ENCODE assay signal across 16 cellular contexts in genomic region chr2:105853354-105854088, GRCh38.
A peak's percentile ranks its signal among the peaks of the same experiment; 100 is the strongest.
DNase-seq lines count a peak whose midpoint lies in the region; ATAC-seq and TF ChIP-seq lines count a peak whose summit lies in the region.
"Had no signal": no experiment of that assay in that cellular context is flagged by ENCODE, and none has a peak within 500 bp of the region (broad histone marks: within the 10 kb centered on the region; RNA-seq: fewer than 3 reads in every experiment).

No MANE protein-coding gene starts in this region.

- H3K9me3 ChIP-seq in PC-9 (ENCODE audit: insufficient read depth, low read depth) = no peaks in the 10 kb centered on the region
- H3K9me3 ChIP-seq: HAP-1 had no signal

- H4K20me1 ChIP-seq in PC-9 (ENCODE audit: insufficient read depth) = no peaks in the 10 kb centered on the region

- peaks cover 19% of the 10 kb centered on the region for H3K36me3 Mint-ChIP-seq in progenitor cell of endocrine pancreas (ENCODE audit: insufficient read depth)
- H3K36me3 Mint-ChIP-seq in natural killer cell treated with Interleukin-12 subunit alpha and Interleukin-12 subunit beta and Interleukin-15 and Interleukin-18, amount 100 ng/mL, for 72 hours = peaks cover 13% of the 10 kb centered on the region

- peak overlapping the region; percentile 75 for H3K4me2 ChIP-seq in PC-9
- H3K4me2 ChIP-seq: KMS-11 had no signal

- peaks cover 7% of the 10 kb centered on the region; the same call in 1 of the 2 replicates for H3K79me2 ChIP-seq in PC-9 (ENCODE audit: low read depth)

- H3K27ac ChIP-seq in PC-9 = peak overlapping the region; percentile 73
- H3K27ac ChIP-seq: 22Rv1, KMS-11 had no signal

- no peaks in the 10 kb centered on the region for H3K36me3 ChIP-seq in PC-9 (ENCODE audit: low read depth)
- H3K36me3 ChIP-seq: HAP-1 had no signal

- H3K9me2 ChIP-seq in PC-9 (ENCODE audit: insufficient read depth) = no peaks in the 10 kb centered on the region

- no peak overlapping the region for H3K4me3 Mint-ChIP-seq in progenitor cell of endocrine pancreas (ENCODE audit: low read depth)
- H3K4me3 Mint-ChIP-seq in natural killer cell treated with Interleukin-12 subunit alpha and Interleukin-12 subunit beta and Interleukin-15 and Interleukin-18, amount 100 ng/mL, for 72 hours = no peak overlapping the region

- peak overlapping the region; percentile 33; the same call in 1 of the 2 replicates for H3K4me3 ChIP-seq in PC-9
- H3K4me3 ChIP-seq in epithelial cell of esophagus (ENCODE audit: low read length) = no peak overlapping the region
- H3K4me3 ChIP-seq: HAP-1 had no signal

- H3F3A ChIP-seq in PC-9 (ENCODE audit: insufficient read depth, low read depth) = peaks cover 27% of the 10 kb centered on the region

- peaks cover 50% of the 10 kb centered on the region for H3K4me1 ChIP-seq in PC-9 (replicated peaks; ENCODE audit: insufficient read depth)
- H3K4me1 ChIP-seq: HAP-1 had no signal

- ATAC-seq in natural killer cell treated with Interleukin-12 subunit alpha and Interleukin-12 subunit beta and Interleukin-15 and Interleukin-18, amount 100 ng/mL, for 72 hours = no peak
- no peak for ATAC-seq in HG02852 (IDR thresholded peaks at IDR 0.05; ENCODE audit: unreplicated experiment)
- ATAC-seq: right cardiac atrium had no signal

- POLR2A ChIA-PET in PC-9 (lab: Charles Lee; ENCODE audit: unreplicated experiment) = no interaction called here

- no peak for TF ChIP-seq CTCF in PC-9 (conservative IDR thresholded peaks at IDR 0.05)
- TF ChIP-seq CTCF in epithelial cell of esophagus (IDR thresholded peaks at IDR 0.05; ENCODE audit: insufficient read depth, low read depth, low read length, missing control alignments) = no peak
- TF ChIP-seq CTCF in progenitor cell of endocrine pancreas (IDR thresholded peaks at IDR 0.05; ENCODE audit: unreplicated experiment) = no peak

- CTCF ChIA-PET in PC-9 (lab: Charles Lee) = no interaction called here

- H3K27me3 Mint-ChIP-seq in progenitor cell of endocrine pancreas = no peaks in the 10 kb centered on the region
- no peaks in the 10 kb centered on the region for H3K27me3 Mint-ChIP-seq in natural killer cell treated with Interleukin-12 subunit alpha and Interleukin-12 subunit beta and Interleukin-15 and Interleukin-18, amount 100 ng/mL, for 72 hours

- no TSS peak for BruUV-seq in PC-9 (replicated peaks; lab: Mats Ljungman, UMichigan)

- intact Hi-C loops in PC-9 (cut with micrococcal nuclease; ENCODE audit: unreplicated experiment) = loop anchor here (1.0 to 10.0 kb wide), 3 partner anchors 10 to 109 kb away; partner anchors contain the start of gene NCK2

- H2AFZ ChIP-seq in PC-9 = peak overlapping the region; percentile 32; the same call in 1 of the 2 replicates

- H3K9me3 Mint-ChIP-seq in progenitor cell of endocrine pancreas (ENCODE audit: low read depth) = peaks cover 3% of the 10 kb centered on the region
- no peaks in the 10 kb centered on the region for H3K9me3 Mint-ChIP-seq in natural killer cell treated with Interleukin-12 subunit alpha and Interleukin-12 subunit beta and Interleukin-15 and Interleukin-18, amount 100 ng/mL, for 72 hours

- no peaks in the 10 kb centered on the region for H3K27me3 ChIP-seq in PC-9 (ENCODE audit: insufficient read depth, low read depth)

- peak; percentile 21 for DNase-seq in NCI-H510A treated with DMSO at 0.1 percent for 48 hours (lab: John Stamatoyannopoulos, UW)
- DNase-seq in NCI-H510A (lab: John Stamatoyannopoulos, UW) = no peak
- peak; percentile 72 to 96 for DNase-seq in PC-9
- DNase-seq in epithelial cell of esophagus (ENCODE audit: low read depth) = peak; percentile 90
- DNase-seq in progenitor cell of endocrine pancreas (ENCODE audit: low spot score, unreplicated experiment) = no peak
- no peak for DNase-seq in NCI-H1436 (lab: John Stamatoyannopoulos, UW)
- DNase-seq in natural killer cell treated with Interleukin-12 subunit alpha and Interleukin-12 subunit beta and Interleukin-15 and Interleukin-18, amount 100 ng/mL, for 72 hours (ENCODE audit: low spot score) = no peak
- DNase-seq: activated CD4-positive, alpha-beta T cell treated with anti-CD3 and anti-CD28 coated beads for 4 hours; NCI-H1694 treated with DMSO at 0.1 percent for 48 hours; NCI-H69; right cardiac atrium; stimulated activated CD4-positive, alpha-beta T cell treated with anti-CD3 and anti-CD28 coated beads, Interleukin-4, amount 100 ng/mL, for 24 hours had no signal

- peak overlapping the region; percentile 53 for H3K27ac Mint-ChIP-seq in progenitor cell of endocrine pancreas
- peak overlapping the region in 1 of 2 donors; percentile 9 for H3K27ac Mint-ChIP-seq in natural killer cell treated with Interleukin-12 subunit alpha and Interleukin-12 subunit beta and Interleukin-15 and Interleukin-18, amount 100 ng/mL, for 72 hours

- peaks cover 7% of the 10 kb centered on the region for H3K4me1 Mint-ChIP-seq in progenitor cell of endocrine pancreas (ENCODE audit: low read depth)
- H3K4me1 Mint-ChIP-seq in natural killer cell treated with Interleukin-12 subunit alpha and Interleukin-12 subunit beta and Interleukin-15 and Interleukin-18, amount 100 ng/mL, for 72 hours (ENCODE audit: low read depth in 2 of 2) = peaks cover 49% of the 10 kb centered on the region in 2 donors

Comparison
In these comparisons a context has a peak if more than half of its experiments do, and no peak if none do; other contexts are left out.
1. DNase-seq: peak in NCI-H510A treated with DMSO at 0.1 percent for 48 hours (single experiment), PC-9 (2 of 2) and epithelial cell of esophagus (single experiment); none in NCI-H510A (single experiment), progenitor cell of endocrine pancreas (single experiment), NCI-H1436 (single experiment) and natural killer cell treated with Interleukin-12 subunit alpha and Interleukin-12 subunit beta and Interleukin-15 and Interleukin-18, amount 100 ng/mL, for 72 hours (single experiment).